Comparison of ENCODE assay signal across 31 cellular contexts in the genomic region with DNA sequence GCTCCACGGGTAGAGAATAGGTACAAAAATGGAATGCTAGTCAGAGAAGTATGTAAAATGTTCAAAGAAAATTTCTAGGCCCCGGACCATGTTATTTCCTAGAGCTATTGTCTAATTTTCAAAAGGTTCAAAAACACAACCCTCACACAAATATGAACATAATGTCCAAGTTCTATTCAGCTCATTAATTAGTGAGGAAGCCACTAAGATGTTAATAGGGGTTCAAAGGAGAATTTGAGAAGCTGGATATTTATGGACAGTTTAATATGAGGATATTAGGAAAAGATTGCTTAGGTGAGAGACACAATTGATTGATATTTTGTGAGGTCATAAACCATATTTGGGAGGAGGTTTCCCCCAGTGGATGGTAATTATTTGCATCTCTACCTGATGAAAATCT.
DNase-seq lines count a peak whose midpoint lies in the region; ATAC-seq and TF ChIP-seq lines count a peak whose summit lies in the region.
"Had no signal": no experiment of that assay in that cellular context is flagged by ENCODE, and none has a peak within 500 bp of the region (broad histone marks: within the 10 kb centered on the region; RNA-seq: fewer than 3 reads in every experiment).

No MANE protein-coding gene starts in this region.

- H3K9me3 ChIP-seq in HEK293 (ENCODE audit: control insufficient read depth, insufficient read depth, low read depth, low read length) (no peaks in the 10 kb centered on the region), esophagus squamous epithelium (no peaks in the 10 kb centered on the region)
- H3K9me3 ChIP-seq: A549, BE2C, Caco-2 had no signal

- DNase-seq in stimulated activated effector memory CD8-positive, alpha-beta T cell treated with anti-CD3 and anti-CD28 coated beads, Interleukin-12 subunit alpha, Interleukin-12 subunit beta, amount 100 ng/mL, for 72 hours (ENCODE audit: low spot score in 2 of 2): no peak
- no peak for DNase-seq in esophagus squamous epithelium (lab: John Stamatoyannopoulos, UW)
- DNase-seq: 8988T; ACHN; AML-193; BE2C; C1 segment of cervical spinal cord; Caco-2; Calu3; CD4-positive, alpha-beta memory T cell; CD4-positive, alpha-beta T cell; CD4-positive, CD25-positive, alpha-beta regulatory T cell; CD8-positive, alpha-beta memory T cell; CD8-positive, alpha-beta T cell; COR-L47; DMS 273 treated with DMSO at 0.1 percent for 48 hours; DMS153; DMS53; DMS79; DMS79 treated with DMSO at 0.1 percent for 48 hours; DND-41; EL had no signal

- CTCF ChIA-PET in HEK293 (lab: Yijun Ruan, JAX): interaction anchor here (0.9 kb wide), 1 partner anchor 14 kb away, joined by 3 read pairs; no protein-coding TSS in a partner anchor

- H3K27ac ChIP-seq in HEK293 (ENCODE audit: extremely low read depth, low read depth, low read length): no peak overlapping the region
- no peak overlapping the region for H3K27ac ChIP-seq in esophagus squamous epithelium
- H3K27ac ChIP-seq: 22Rv1; A549; BLaER1; BLaER1 treated with 17β-estradiol and CSF1 and Interleukin-3, amounts not matched to agents 10 nM and 100 nM; C4-2B had no signal

- no peaks in the 10 kb centered on the region for H3K36me3 ChIP-seq in HEK293 (ENCODE audit: control insufficient read depth in 2 of 2, insufficient read depth in 1 of 2, low read length in 2 of 2)
- no peaks in the 10 kb centered on the region for H3K36me3 ChIP-seq in esophagus squamous epithelium
- H3K36me3 ChIP-seq: BE2C; BLaER1; BLaER1 treated with 17β-estradiol and CSF1 and Interleukin-3, amounts not matched to agents 10 nM and 100 nM had no signal

- H3K27ac Mint-ChIP-seq in stimulated activated effector memory CD8-positive, alpha-beta T cell treated with anti-CD3 and anti-CD28 coated beads, Interleukin-12 subunit alpha, Interleukin-12 subunit beta, amount 100 ng/mL, for 72 hours: peak overlapping the region; percentile 20
- H3K27ac Mint-ChIP-seq: B cell; CD4-positive, alpha-beta memory T cell; CD4-positive, alpha-beta T cell; CD4-positive, CD25-positive, alpha-beta regulatory T cell; CD8-positive, alpha-beta T cell had no signal

- intact Hi-C loops in esophagus squamous epithelium (cut with DNase I): no loop called here

- H3K4me1 ChIP-seq in HEK293 (ENCODE audit: control insufficient read depth, insufficient read depth, low read length): no peaks in the 10 kb centered on the region
- no peaks in the 10 kb centered on the region for H3K4me1 ChIP-seq in esophagus squamous epithelium
- H3K4me1 ChIP-seq: A549; BE2C; BLaER1; BLaER1 treated with 17β-estradiol and CSF1 and Interleukin-3, amounts not matched to agents 10 nM and 100 nM; Caco-2 had no signal

- no peaks in the 10 kb centered on the region for H3K36me3 Mint-ChIP-seq in stimulated activated effector memory CD8-positive, alpha-beta T cell treated with anti-CD3 and anti-CD28 coated beads, Interleukin-12 subunit alpha, Interleukin-12 subunit beta, amount 100 ng/mL, for 72 hours
- H3K36me3 Mint-ChIP-seq: CD14-positive monocyte; CD4-positive, alpha-beta memory T cell; CD4-positive, CD25-positive, alpha-beta regulatory T cell; CD8-positive, alpha-beta T cell had no signal

- no peak for ATAC-seq in stimulated activated effector memory CD8-positive, alpha-beta T cell treated with anti-CD3 and anti-CD28 coated beads, Interleukin-12 subunit alpha, Interleukin-12 subunit beta, amount 100 ng/mL, for 72 hours
- no peak for ATAC-seq in HG03432 (IDR thresholded peaks at IDR 0.05; ENCODE audit: unreplicated experiment)
- ATAC-seq: A549; CD8-positive, alpha-beta T cell had no signal

- TF ChIP-seq CTCF in HEK293 (tag by site-specific recombination; IDR thresholded peaks at IDR 0.05) (no peak), esophagus squamous epithelium (IDR thresholded peaks at IDR 0.05) (no peak)

- POLR2A ChIA-PET in HEK293 (lab: Yijun Ruan, JAX): no interaction called here

- TF ChIP-seq POLR2A in esophagus squamous epithelium (IDR thresholded peaks at IDR 0.05): no peak

- 78 to 87% methylated on average over 2 of the region's 2 CpGs for whole genome bisulfite sequencing in esophagus squamous epithelium, 2 donors

- no peaks in the 10 kb centered on the region for H3K9me3 Mint-ChIP-seq in stimulated activated effector memory CD8-positive, alpha-beta T cell treated with anti-CD3 and anti-CD28 coated beads, Interleukin-12 subunit alpha, Interleukin-12 subunit beta, amount 100 ng/mL, for 72 hours
- H3K9me3 Mint-ChIP-seq: CD4-positive, alpha-beta memory T cell; CD4-positive, alpha-beta T cell; CD8-positive, alpha-beta memory T cell; CD8-positive, alpha-beta T cell had no signal

- no peak overlapping the region for H3K4me3 Mint-ChIP-seq in stimulated activated effector memory CD8-positive, alpha-beta T cell treated with anti-CD3 and anti-CD28 coated beads, Interleukin-12 subunit alpha, Interleukin-12 subunit beta, amount 100 ng/mL, for 72 hours
- H3K4me3 Mint-ChIP-seq: B cell; CD14-positive monocyte; CD4-positive, alpha-beta memory T cell; CD4-positive, alpha-beta T cell; CD4-positive, CD25-positive, alpha-beta regulatory T cell; CD8-positive, alpha-beta memory T cell; CD8-positive, alpha-beta T cell had no signal

- H3K4me1 Mint-ChIP-seq in stimulated activated effector memory CD8-positive, alpha-beta T cell treated with anti-CD3 and anti-CD28 coated beads, Interleukin-12 subunit alpha, Interleukin-12 subunit beta, amount 100 ng/mL, for 72 hours: no peaks in the 10 kb centered on the region
- H3K4me1 Mint-ChIP-seq: B cell; CD14-positive monocyte; CD4-positive, alpha-beta memory T cell; CD4-positive, CD25-positive, alpha-beta regulatory T cell; CD8-positive, alpha-beta memory T cell had no signal

- H3K27me3 ChIP-seq in esophagus squamous epithelium: no peaks in the 10 kb centered on the region
- H3K27me3 ChIP-seq: BE2C; BLaER1; BLaER1 treated with 17β-estradiol and CSF1 and Interleukin-3, amounts not matched to agents 10 nM and 100 nM had no signal

- H3K4me3 ChIP-seq in HEK293 (ENCODE audit: low read depth, low read length) (no peak overlapping the region), esophagus squamous epithelium (no peak overlapping the region)
- H3K4me3 ChIP-seq: A549; BLaER1; BLaER1 treated with 17β-estradiol and CSF1 and Interleukin-3, amounts not matched to agents 10 nM and 100 nM had no signal

TF ChIP-seq in HEK293, 187 proteins besides CTCF, POLR2A, EP300 and RAD21:
- TF ChIP-seq ZNF560 (tag by site-specific recombination; IDR thresholded peaks at IDR 0.05; ENCODE audit: borderline replicate concordance): no peak
- TF ChIP-seq ZNF548 (tag by site-specific recombination; IDR thresholded peaks at IDR 0.05): no peak
- TF ChIP-seq ZNF510 (tag by site-specific recombination; IDR thresholded peaks at IDR 0.05; ENCODE audit: insufficient replicate concordance): peak; percentile 98
